15 cellular contexts compared by ENCODE assay signal in the genomic region with DNA sequence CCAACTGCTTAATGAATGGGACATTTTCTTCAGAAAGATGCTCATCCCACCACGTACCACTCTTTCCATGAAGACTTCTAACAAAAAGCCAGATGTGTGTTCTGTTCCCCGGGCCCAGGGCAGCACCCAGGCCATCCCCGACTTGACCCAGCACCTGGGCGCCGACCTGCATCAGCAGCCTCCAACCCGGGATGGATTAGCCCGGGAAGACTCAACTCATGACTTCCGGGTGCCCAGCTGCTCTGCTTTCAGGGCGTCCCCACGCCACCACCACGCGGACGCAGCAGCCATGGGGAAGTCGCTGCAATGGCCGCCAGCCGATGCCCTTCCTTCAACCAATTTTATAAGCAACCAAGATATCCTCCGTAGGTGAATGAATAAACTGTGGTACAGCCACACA.
DNase-seq lines count a peak whose midpoint lies in the region; ATAC-seq and TF ChIP-seq lines count a peak whose summit lies in the region.
"Had no signal": no experiment of that assay in that cellular context is flagged by ENCODE, and none has a peak within 500 bp of the region (broad histone marks: within the 10 kb centered on the region; RNA-seq: fewer than 3 reads in every experiment).

No MANE protein-coding gene starts in this region.

- 77 to 89% (median 82%) methylated on average over 17 of the region's 17 CpGs for WGBS in spleen, 5 donors

- TF ChIP-seq POLR2A in spleen (IDR thresholded peaks at IDR 0.05): no peak

- H3K4me3 ChIP-seq in spleen: no peak overlapping the region
- H3K4me3 ChIP-seq: BLaER1 treated with 17β-estradiol and CSF1 and Interleukin-3, amounts not matched to agents 10 nM and 100 nM had no signal

- no peak for ATAC-seq in left ventricle myocardium superior
- ATAC-seq in left cardiac atrium: no peak
- no peak for ATAC-seq in HG03439 (IDR thresholded peaks at IDR 0.05; ENCODE audit: unreplicated experiment)
- ATAC-seq in HG02623 (IDR thresholded peaks at IDR 0.05; ENCODE audit: unreplicated experiment): no peak
- ATAC-seq: CD8-positive, alpha-beta T cell had no signal

- H3K4me1 ChIP-seq in spleen: no peaks in the 10 kb centered on the region
- H3K4me1 ChIP-seq: BLaER1 treated with 17β-estradiol and CSF1 and Interleukin-3, amounts not matched to agents 10 nM and 100 nM; Caco-2 had no signal

- intact Hi-C loops in left ventricle myocardium superior (cut with micrococcal nuclease): no loop called here
- intact Hi-C loops in left cardiac atrium (cut with DNase I): no loop called here
- intact Hi-C loops in spleen (cut with DNase I; ENCODE audit: low total_unique reads): no loop called here

- peaks cover 0 to 17% (median 8%) of the 10 kb centered on the region in 8 donors for H3K9me3 ChIP-seq in spleen
- H3K9me3 ChIP-seq: Caco-2 had no signal

- no peak overlapping the region for H3K27ac ChIP-seq in spleen
- H3K27ac ChIP-seq: BLaER1 treated with 17β-estradiol and CSF1 and Interleukin-3, amounts not matched to agents 10 nM and 100 nM; C4-2B had no signal

- no peaks in the 10 kb centered on the region for H3K36me3 ChIP-seq in spleen
- H3K36me3 ChIP-seq: BLaER1 treated with 17β-estradiol and CSF1 and Interleukin-3, amounts not matched to agents 10 nM and 100 nM had no signal

- TF ChIP-seq CTCF in spleen (IDR thresholded peaks at IDR 0.05 in 8 of 11, conservative IDR thresholded peaks at IDR 0.05 in 3 of 11): no peak

- DNase-seq in left ventricle myocardium superior (peak; percentile 18), left cardiac atrium (no peak), spleen (peak; percentile 51)
- DNase-seq: 8988T; AML-193; Caco-2; Calu3; CD4-positive, alpha-beta T cell; CD8-positive, alpha-beta T cell; DMS79 treated with DMSO at 0.1 percent for 48 hours; GF-D8 had no signal

- H3K27me3 ChIP-seq in spleen (replicated peaks in 1 of 7): no peaks in the 10 kb centered on the region
- H3K27me3 ChIP-seq: BLaER1 treated with 17β-estradiol and CSF1 and Interleukin-3, amounts not matched to agents 10 nM and 100 nM had no signal
